ENCODE assay signal across 35 cellular contexts in genomic region chr16:10412935-10413601, GRCh38. TPM values are rescaled to one million over a fixed set of nuclear protein-coding genes. Genes with fewer than 3 reads are reported as not detected.
"Had no signal": no experiment of that assay in that cellular context is flagged by ENCODE, and none has a peak within 500 bp of the region (broad histone marks: within the 10 kb centered on the region; RNA-seq: fewer than 3 reads in every experiment).

No MANE protein-coding gene starts in this region.

- H3K4me3 ChIP-seq: MG63 had no signal

- H3K27me3 ChIP-seq: MG63 had no signal

- DNase-seq: Karpas-422, Kasumi-1, MG63, MM.1S, MV-4-11, NCI-H1048, NCI-H1092, NCI-H1092 treated with DMSO at 0.1 percent for 48 hours, NCI-H1105, NCI-H1105 treated with DMSO at 0.1 percent for 48 hours, NCI-H1417, NCI-H1417 treated with DMSO at 0.1 percent for 48 hours, NCI-H1436, NCI-H1436 treated with DMSO at 0.1 percent for 48 hours, NCI-H1694, NCI-H1694 treated with DMSO at 0.1 percent for 48 hours, NCI-H187, NCI-H187 treated with DMSO at 0.1 percent for 48 hours, NCI-H1930, NCI-H2029, NCI-H2029 treated with DMSO at 0.1 percent for 48 hours, NCI-H2081, NCI-H2081 treated with DMSO at 0.1 percent for 48 hours, NCI-H2107, NCI-H2171, NCI-H2171 treated with DMSO at 0.1 percent for 48 hours, NCI-H2227 treated with DMSO at 0.1 percent for 48 hours, NCI-H226, NCI-H345, NCI-H446, NCI-H446 treated with DMSO at 0.1 percent for 48 hours, NCI-H510A, NCI-H510A treated with DMSO at 0.1 percent for 48 hours, NCI-H524 had no signal

RNA-seq across cellular contexts. Expression of gene ATF7IP2, which starts 27.2 kb away (rescaled TPM):
- total RNA-seq: M059J had no signal
